10 cellular contexts compared by ENCODE assay signal in the genomic region with DNA sequence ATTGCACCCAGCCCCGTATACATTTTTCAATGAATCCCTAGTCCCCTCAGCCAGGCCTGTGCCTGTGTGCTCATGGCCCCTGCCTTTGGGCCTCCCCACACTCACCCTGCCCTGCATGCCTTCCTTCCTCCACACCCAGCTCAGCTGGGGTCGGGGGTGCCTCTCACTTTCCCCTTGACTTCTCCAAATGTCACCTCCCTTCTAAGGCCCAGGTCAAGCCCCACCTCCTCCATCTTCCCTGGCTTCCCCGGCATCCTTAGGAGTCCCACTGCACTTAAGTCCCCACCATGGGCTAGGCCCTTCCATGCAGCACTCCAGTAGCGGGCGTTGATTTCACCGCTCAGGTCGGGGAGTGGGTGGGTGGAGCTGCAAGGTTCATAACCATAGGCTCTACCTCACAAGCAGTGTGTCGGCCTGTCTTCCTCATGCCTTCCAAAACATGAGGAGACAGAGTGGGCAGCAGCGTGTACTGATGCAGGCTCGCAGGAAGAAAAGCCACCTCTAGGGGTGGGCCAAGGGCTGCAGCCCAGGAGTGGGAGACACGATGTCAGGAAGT. TPM values are rescaled to one million over a fixed set of nuclear protein-coding genes. Genes with fewer than 3 reads are reported as not detected.
A peak's percentile ranks its signal among the peaks of the same experiment; 100 is the strongest.
DNase-seq lines count a peak whose midpoint lies in the region; ATAC-seq and TF ChIP-seq lines count a peak whose summit lies in the region.
"Had no signal": no experiment of that assay in that cellular context is flagged by ENCODE, and none has a peak within 500 bp of the region (broad histone marks: within the 10 kb centered on the region; RNA-seq: fewer than 3 reads in every experiment).

No MANE protein-coding gene starts in this region.

- H3K9me3 ChIP-seq in Peyer's patch (no peaks in the 10 kb centered on the region), cardiac muscle cell (ENCODE audit: low read depth) (no peaks in the 10 kb centered on the region)

- H3K27ac ChIP-seq in Peyer's patch (peak overlapping the region; percentile 83 to 92 (median 88)), cardiac muscle cell (peak overlapping the region; percentile 85)

- ATAC-seq in GM21528 (IDR thresholded peaks at IDR 0.05; ENCODE audit: low FRiP score, unreplicated experiment) (peak; percentile 8), HG02798 (IDR thresholded peaks at IDR 0.05; ENCODE audit: poor library complexity, unreplicated experiment) (no peak)
- ATAC-seq in stimulated activated naive CD8-positive, alpha-beta T cell treated with anti-CD3 and anti-CD28 coated beads, Interleukin-15, Interleukin-2, amounts not matched to agents 100 U/mL and 50 U/mL, for 24 hours = peak; percentile 40

- DNase-seq in Peyer's patch (no peak), cardiac muscle cell (ENCODE audit: low read depth in 1 of 2, low spot score in 1 of 2) (peak in 1 of 2 donors; percentile 24), NCI-H2029 treated with DMSO at 0.1 percent for 48 hours (lab: John Stamatoyannopoulos, UW) (no peak), NCI-H1092 treated with DMSO at 0.1 percent for 48 hours (lab: John Stamatoyannopoulos, UW) (no peak), NCI-H345 (lab: John Stamatoyannopoulos, UW) (no peak)
- DNase-seq in stimulated activated naive CD8-positive, alpha-beta T cell treated with anti-CD3 and anti-CD28 coated beads, Interleukin-15, Interleukin-2, amounts not matched to agents 100 U/mL and 50 U/mL, for 24 hours = no peak
- DNase-seq: central memory CD4-positive, alpha-beta T cell; NCI-H2081 treated with DMSO at 0.1 percent for 48 hours had no signal

- no peak for TF ChIP-seq POLR2A in Peyer's patch (IDR thresholded peaks at IDR 0.05)

- H3K36me3 ChIP-seq in Peyer's patch (peaks cover 0 to 1% (median 0%) of the 10 kb centered on the region in 3 donors), cardiac muscle cell (no peaks in the 10 kb centered on the region)

- H3K4me3 ChIP-seq in Peyer's patch (no peak overlapping the region), cardiac muscle cell (no peak overlapping the region)

- TF ChIP-seq CTCF in Peyer's patch (IDR thresholded peaks at IDR 0.05) (no peak), cardiac muscle cell (IDR thresholded peaks at IDR 0.05; ENCODE audit: low read depth, low read length) (no peak)

- H3K27me3 ChIP-seq in Peyer's patch = no peaks in the 10 kb centered on the region
- H3K27me3 ChIP-seq in cardiac muscle cell = no peaks in the 10 kb centered on the region

- peaks cover 0 to 31% (median 16%) of the 10 kb centered on the region in 4 donors for H3K4me1 ChIP-seq in Peyer's patch
- H3K4me1 ChIP-seq in cardiac muscle cell (ENCODE audit: low read depth) = peaks cover 35% of the 10 kb centered on the region

RNA-seq across cellular contexts. Expression of gene DNMT3A, which starts 47.7 kb away (rescaled TPM):
- total RNA-seq in Peyer's patch (100 to 1,000 TPM in 1 of 4 donors, 10 to 100 TPM in 3; 10.7 to 126 (median 27.7) TPM), cardiac muscle cell (90.6 and 116 TPM in 2 replicates)
- 52.9 and 65.4 TPM in 2 replicates for polyA plus RNA-seq in cardiac muscle cell
